2 cellular contexts compared by ENCODE assay signal in genomic region chr5:16064135-16064893, GRCh38.
TF ChIP-seq lines count a peak whose summit lies in the region.

No MANE protein-coding gene starts in this region.

TF ChIP-seq in SK-N-SH, 30 proteins besides CTCF, POLR2A, EP300 and RAD21 (continued from another document):
- TF ChIP-seq SMC3 (IDR thresholded peaks at IDR 0.05; ENCODE audit: low read depth, low read length), result peak; percentile 31; the same call in 1 of the 2 replicates

TF ChIP-seq in SK-N-SH treated with all-trans-retinoic acid at 6 μM for 48 hours, 23 proteins besides CTCF, POLR2A, EP300 and RAD21 (continued from another document):
- no peak for TF ChIP-seq PATZ1 (CRISPR knock-in tag; IDR thresholded peaks at IDR 0.05; ENCODE audit: borderline replicate concordance)
- no peak for TF ChIP-seq ZNF70 (CRISPR knock-in tag; IDR thresholded peaks at IDR 0.05)
- no peak for TF ChIP-seq CREB5 (CRISPR knock-in tag; IDR thresholded peaks at IDR 0.05; ENCODE audit: low read depth)
- TF ChIP-seq CSRNP3 (CRISPR knock-in tag; IDR thresholded peaks at IDR 0.05), result no peak
- TF ChIP-seq OSR1 (CRISPR knock-in tag; IDR thresholded peaks at IDR 0.05), result no peak
